ENCODE assay signal across 7 cellular contexts in the genomic region with DNA sequence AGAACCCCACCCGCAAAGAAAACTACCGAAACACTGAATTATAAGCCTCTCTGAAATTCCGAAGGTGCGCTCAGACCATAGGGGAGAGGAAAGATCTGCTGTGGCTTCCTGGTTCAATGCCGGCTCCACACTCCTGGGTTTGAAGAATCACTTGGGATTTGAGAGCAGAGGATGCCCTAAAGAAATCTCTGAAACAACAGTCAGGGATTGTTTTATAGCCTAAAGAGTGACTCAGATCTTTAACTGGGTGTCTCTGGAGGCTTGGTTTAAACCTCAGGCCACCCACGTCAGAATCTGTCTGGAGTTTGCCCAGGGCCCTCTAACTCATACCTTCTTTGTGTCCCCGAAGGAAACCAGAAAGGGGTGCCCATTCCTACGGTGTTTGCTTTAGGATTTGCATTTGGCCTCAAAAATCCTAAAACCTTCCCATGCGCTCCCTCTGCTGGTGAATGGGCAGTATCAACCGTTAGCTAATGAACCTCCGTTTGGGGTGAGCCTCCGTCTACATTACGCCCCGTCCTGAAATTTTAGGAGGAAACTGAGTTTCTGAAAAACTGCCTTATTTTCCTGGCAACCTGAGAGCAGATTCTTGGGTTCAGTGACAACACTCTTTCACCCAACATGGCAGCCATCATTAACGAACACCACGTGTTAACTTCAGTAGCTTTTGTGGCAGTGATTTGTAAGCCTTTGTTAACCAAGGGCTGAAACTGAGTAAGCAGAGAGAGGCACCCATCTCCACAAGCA. TPM values are rescaled to one million over a fixed set of nuclear protein-coding genes. Genes with fewer than 3 reads are reported as not detected.
DNase-seq lines count a peak whose midpoint lies in the region; ATAC-seq, FAIRE-seq and TF ChIP-seq lines count a peak whose summit lies in the region.
"Not testable (repeated sequence)": the region's sequence is repeated elsewhere in the genome, so short reads cannot be mapped to it uniquely, and the experiment has no call there.

No MANE protein-coding gene starts in this region.

- WGBS in small intestine, 3 donors = 25 to 29% (median 28%) methylated on average over 13 to 15 of the region's 16 CpGs

- intact Hi-C loops in PC-3 (cut with micrococcal nuclease) = loop anchor here (1.0 kb wide), 2 partner anchors 121 to 168 kb away; a partner anchor contains a TSS

- not testable (repeated sequence) for H3K27me3 ChIP-seq in PC-3 (ENCODE audit: low read length); small intestine (ENCODE audit: control insufficient read depth in 2 of 2, insufficient read depth in 2 of 2, low read length in 2 of 2)

- FAIRE-seq in GM12892 (lab: Jason Lieb, UNC) = peak; percentile 98
- not testable (repeated sequence) for FAIRE-seq in small intestine (lab: Jason Lieb, UNC)

- H3K4me1 ChIP-seq in PC-3 (ENCODE audit: insufficient read depth, low read length); small intestine (ENCODE audit: control insufficient read depth in 2 of 2, insufficient read depth in 1 of 2, low read depth in 1 of 2, low read length in 1 of 2): not testable (repeated sequence)

- peak overlapping the region; percentile 70 for H3K4me2 ChIP-seq in PC-3 (ENCODE audit: low read length)

- not testable (repeated sequence) for TF ChIP-seq POLR2A in GM12892 (IDR thresholded peaks at IDR 0.05; ENCODE audit: low read depth, low read length)

- not testable (repeated sequence) for DNase-seq in GM12892 (ENCODE audit: insufficient read length)
- peak; percentile 50 for DNase-seq in PC-3
- DNase-seq in activated CD8-positive, alpha-beta memory T cell treated with anti-CD3 and anti-CD28 coated beads, Interleukin-2, amount 50 U/mL, for 1 hour (ENCODE audit: extremely low read depth) = peak; percentile 10
- DNase-seq in dermis microvascular lymphatic vessel endothelial cell (ENCODE audit: low read depth in 2 of 2) = peak; percentile 12 to 16
- DNase-seq in kidney glomerular epithelial cell (lab: John Stamatoyannopoulos, UW) = peak; percentile 7
- DNase-seq in small intestine = peak; percentile 40

- H4K20me1 ChIP-seq in PC-3 (ENCODE audit: low read length) = not testable (repeated sequence)

- POLR2A ChIA-PET in PC-3 (lab: Charles Lee; ENCODE audit: unreplicated experiment) = not testable (repeated sequence)

- not testable (repeated sequence) for H3K9me2 ChIP-seq in PC-3 (replicated peaks; ENCODE audit: low read length)

- BruUV-seq in PC-3 (replicated peaks; lab: Mats Ljungman, UMichigan) = not testable (repeated sequence)

- TF ChIP-seq CTCF in PC-3 (conservative IDR thresholded peaks at IDR 0.05; ENCODE audit: low read depth, low read length) = peak; percentile 47; the same call in 1 of the 2 replicates

- CTCF ChIA-PET in PC-3 (lab: Charles Lee) = not testable (repeated sequence)

- not testable (repeated sequence) for H3K9me3 ChIP-seq in PC-3 (ENCODE audit: low read length); small intestine (ENCODE audit: control insufficient read depth, low read depth)

- peak; percentile 43 for ATAC-seq in HG03442 (IDR thresholded peaks at IDR 0.05; ENCODE audit: unreplicated experiment)
- peak; percentile 93 for ATAC-seq in PC-3

- H3F3A ChIP-seq in PC-3 (ENCODE audit: low read length, unreplicated experiment) = not testable (repeated sequence)

- H3K9ac ChIP-seq in PC-3 (ENCODE audit: low read length) = not testable (repeated sequence)

- peak overlapping the region; percentile 52 for H3K27ac ChIP-seq in PC-3 (ENCODE audit: low read length)
- H3K27ac ChIP-seq in small intestine (ENCODE audit: low read depth in 1 of 2, low read length in 1 of 2) = not testable (repeated sequence)

- not testable (repeated sequence) for H3K36me3 ChIP-seq in PC-3 (ENCODE audit: low read depth, low read length); small intestine (ENCODE audit: control insufficient read depth in 2 of 2, insufficient read depth in 2 of 2, low read length in 2 of 2)

- H2AFZ ChIP-seq in PC-3 (ENCODE audit: low read length) = peak overlapping the region; percentile 77

- H3K79me2 ChIP-seq in PC-3 (ENCODE audit: low read length) = not testable (repeated sequence)

- H3K4me3 ChIP-seq in PC-3 (ENCODE audit: low read length) = 0 out of 2 replicates have a peak overlapping the region, but pooled peaks have one; percentile 38
- not testable (repeated sequence) for H3K4me3 ChIP-seq in small intestine (ENCODE audit: low read depth in 1 of 2, low read length in 2 of 2)

RNA-seq across cellular contexts. Expression of a gene that starts 16.4 kb away (rescaled TPM):
- not detected for polyA plus RNA-seq in GM12892 (2012; ENCODE audit: missing spikeins)
- 0.58 and 1.7 TPM in 2 replicates for total RNA-seq in PC-3 (2014; rRNA removed)
- total RNA-seq in dermis microvascular lymphatic vessel endothelial cell = 0.51 and 1.0 TPM in 2 replicates
- polyA plus RNA-seq in small intestine = 1 to 10 TPM; 1.6 to 6.7 (median 1.8) TPM
